ENCODE assay signal across 1 cellular context in genomic region chr7:99372275-99373085, GRCh38.
TF ChIP-seq lines count a peak whose summit lies in the region.

No MANE protein-coding gene starts in this region.

TF ChIP-seq in WTC11, 78 proteins besides CTCF, POLR2A, EP300 and RAD21 (continued from another document):
- TF ChIP-seq ZNF532 (CRISPR knock-in tag; IDR thresholded peaks at IDR 0.05; ENCODE audit: borderline replicate concordance) (no peak), GABPB1 (CRISPR knock-in tag; IDR thresholded peaks at IDR 0.05) (peak; percentile 43; the same call in 1 of the 2 replicates)
TF ChIP-seq in WTC11: peak in this region for 1.
